In the genomic region with DNA sequence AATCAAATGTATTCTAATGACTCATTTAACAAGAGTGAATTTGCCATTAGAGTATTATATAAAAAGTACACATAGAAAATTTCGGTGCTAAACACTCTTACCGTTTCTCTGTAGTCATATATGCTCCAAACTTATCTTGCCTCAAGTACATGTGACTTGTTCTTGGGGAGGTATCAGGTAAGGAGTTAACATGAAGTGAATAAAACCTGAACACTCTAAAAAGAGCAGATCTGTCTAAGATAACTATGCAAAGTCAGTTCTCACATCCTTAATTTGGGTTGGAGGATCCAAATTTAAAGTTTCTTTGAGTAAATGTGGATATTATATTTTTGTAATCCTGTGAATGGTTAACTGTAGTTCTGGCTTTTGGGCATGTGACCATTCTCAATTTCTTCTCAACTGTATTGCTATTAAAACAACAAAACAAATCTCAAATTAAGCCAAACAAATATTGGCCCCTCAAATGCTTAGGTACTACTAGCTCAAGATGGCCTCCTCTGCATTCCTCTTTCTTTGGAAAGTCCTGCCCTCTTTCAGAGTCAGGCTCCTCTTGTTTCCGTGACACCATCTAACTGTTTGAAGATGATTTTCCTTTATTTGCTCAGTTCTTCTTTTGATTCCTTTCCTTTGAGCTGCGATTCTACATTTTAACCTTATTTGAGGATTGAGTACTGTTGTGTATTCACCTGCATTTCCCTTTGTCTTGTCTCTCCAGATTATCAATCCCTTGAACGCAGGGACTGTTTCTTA, we compare ENCODE assay signal across 11 cellular contexts. TPM values are rescaled to one million over a fixed set of nuclear protein-coding genes. Genes with fewer than 3 reads are reported as not detected.
A peak's percentile ranks its signal among the peaks of the same experiment; 100 is the strongest.
DNase-seq lines count a peak whose midpoint lies in the region; ATAC-seq and TF ChIP-seq lines count a peak whose summit lies in the region.
"Had no signal": no experiment of that assay in that cellular context is flagged by ENCODE, and none has a peak within 500 bp of the region (broad histone marks: within the 10 kb centered on the region; RNA-seq: fewer than 3 reads in every experiment).

No MANE protein-coding gene starts in this region.

- peaks cover 68% of the 10 kb centered on the region for H3K36me3 Mint-ChIP-seq in Calu3 (ENCODE audit: insufficient read depth, unreplicated experiment)

- H3K9me3 ChIP-seq in RWPE2 (ENCODE audit: severe bottlenecking) (no peaks in the 10 kb centered on the region), muscle layer of duodenum (ENCODE audit: control insufficient read depth in 1 of 2, low read length in 2 of 2) (no peaks in the 10 kb centered on the region), sigmoid colon (no peaks in the 10 kb centered on the region)

- peak overlapping the region; percentile 4 for H3K27ac Mint-ChIP-seq in Calu3 (ENCODE audit: unreplicated experiment)

- CTCF ChIA-PET in Calu3 (lab: Charles Lee), result no interaction called here

- H3K4me3 Mint-ChIP-seq in Calu3 (ENCODE audit: low read depth, unreplicated experiment), result peak overlapping the region; percentile 11

- peaks cover 43% of the 10 kb centered on the region for H3K4me1 Mint-ChIP-seq in Calu3 (ENCODE audit: low read depth, unreplicated experiment)

- H3K4me3 ChIP-seq in RWPE2 (ENCODE audit: severe bottlenecking) (no peak overlapping the region), muscle layer of duodenum (ENCODE audit: low read depth in 1 of 2, low read length in 2 of 2) (no peak overlapping the region), sigmoid colon (no peak overlapping the region)
- H3K4me3 ChIP-seq: SK-N-MC had no signal

- no peak for ATAC-seq in RWPE2 (ENCODE audit: low read depth)
- no peak for ATAC-seq in HG03135 (IDR thresholded peaks at IDR 0.05; ENCODE audit: unreplicated experiment)

- 70 to 84% methylated on average over 5 of the region's 5 CpGs for WGBS in sigmoid colon, 2 donors

- H3K27me3 ChIP-seq in RWPE2 (ENCODE audit: insufficient read depth, poor library complexity, severe bottlenecking) (no peaks in the 10 kb centered on the region), muscle layer of duodenum (ENCODE audit: low read depth, low read length) (no peaks in the 10 kb centered on the region), sigmoid colon (no peaks in the 10 kb centered on the region)

- no peak for TF ChIP-seq CTCF in Calu3 (IDR thresholded peaks at IDR 0.05; ENCODE audit: unreplicated experiment)
- no peak for TF ChIP-seq CTCF in RWPE2 (IDR thresholded peaks at IDR 0.05; ENCODE audit: poor library complexity, severe bottlenecking)
- TF ChIP-seq CTCF in sigmoid colon (IDR thresholded peaks at IDR 0.05), result no peak

- H3K9me3 Mint-ChIP-seq in Calu3 (ENCODE audit: low read depth, unreplicated experiment), result no peaks in the 10 kb centered on the region

- TF ChIP-seq EP300 in sigmoid colon (IDR thresholded peaks at IDR 0.05), result no peak

- no peak for DNase-seq in Calu3
- no peak for DNase-seq in RWPE2 (ENCODE audit: low spot score)
- no peak for DNase-seq in HuH-7.5 (ENCODE audit: low spot score)
- no peak for DNase-seq in sigmoid colon
- no peak for DNase-seq in germinal center (ENCODE audit: low spot score)
- DNase-seq: EL, NCI-H1930 had no signal

- peak overlapping the region; percentile 99 for H3K27ac ChIP-seq in RWPE2 (ENCODE audit: poor library complexity, severe bottlenecking)
- peak overlapping the region; percentile 28 for H3K27ac ChIP-seq in muscle layer of duodenum (ENCODE audit: low read length)
- H3K27ac ChIP-seq in sigmoid colon, result no peak overlapping the region
- H3K27ac ChIP-seq: SK-N-MC had no signal

- no TSS peak for BruUV-seq in Calu3 (replicated peaks; lab: Mats Ljungman, UMichigan)

- peak; percentile 50 for TF ChIP-seq POLR2A in GM19099 (IDR thresholded peaks at IDR 0.05; ENCODE audit: extremely low read depth, insufficient read length, low read depth)
- no peak for TF ChIP-seq POLR2A in sigmoid colon (IDR thresholded peaks at IDR 0.05)

- H3K27me3 Mint-ChIP-seq in Calu3 (ENCODE audit: unreplicated experiment), result no peaks in the 10 kb centered on the region

- H3K36me3 ChIP-seq in RWPE2 (ENCODE audit: low read depth) (peaks cover 63% of the 10 kb centered on the region), muscle layer of duodenum (ENCODE audit: control insufficient read depth in 1 of 2, insufficient read depth in 2 of 2, low read length in 2 of 2) (no peaks in the 10 kb centered on the region), sigmoid colon (no peaks in the 10 kb centered on the region)

- intact Hi-C loops in Calu3 (cut with micrococcal nuclease; ENCODE audit: unreplicated experiment), result no loop called here
- intact Hi-C loops in sigmoid colon (cut with DNase I), result loop anchor here (10.0 kb wide), 1 partner anchor 897 kb away; no protein-coding TSS in a partner anchor

- H3K4me1 ChIP-seq in RWPE2 (ENCODE audit: insufficient read depth, poor library complexity, severe bottlenecking), result peaks cover 56% of the 10 kb centered on the region
- peaks cover 12 to 33% of the 10 kb centered on the region in 2 donors for H3K4me1 ChIP-seq in muscle layer of duodenum (ENCODE audit: control insufficient read depth in 1 of 2, insufficient read depth in 2 of 2, low read length in 2 of 2)
- H3K4me1 ChIP-seq in sigmoid colon, result peaks cover 0 to 48% (median 34%) of the 10 kb centered on the region in 4 donors

RNA-seq across cellular contexts. Expression of a gene that starts 4.2 kb away (rescaled TPM):
- total RNA-seq in Calu3 (2022) (52.7 and 65.9 TPM in 2 replicates), sigmoid colon (10 to 100 TPM; 14.3 to 23.8 (median 20.5) TPM)
- polyA plus RNA-seq in sigmoid colon, result 10 to 100 TPM in 1 of 3 donors, 1 to 10 TPM in 2; 3.6 to 22.2 (median 5.1) TPM

Comparison
In these comparisons a context has a peak if more than half of its experiments do, and no peak if none do; other contexts are left out.
1. H3K27ac ChIP-seq: peak in RWPE2 (single experiment) and muscle layer of duodenum (single experiment); none in sigmoid colon (0 of 4).